ENCODE assay signal across 25 cellular contexts in the genomic region with DNA sequence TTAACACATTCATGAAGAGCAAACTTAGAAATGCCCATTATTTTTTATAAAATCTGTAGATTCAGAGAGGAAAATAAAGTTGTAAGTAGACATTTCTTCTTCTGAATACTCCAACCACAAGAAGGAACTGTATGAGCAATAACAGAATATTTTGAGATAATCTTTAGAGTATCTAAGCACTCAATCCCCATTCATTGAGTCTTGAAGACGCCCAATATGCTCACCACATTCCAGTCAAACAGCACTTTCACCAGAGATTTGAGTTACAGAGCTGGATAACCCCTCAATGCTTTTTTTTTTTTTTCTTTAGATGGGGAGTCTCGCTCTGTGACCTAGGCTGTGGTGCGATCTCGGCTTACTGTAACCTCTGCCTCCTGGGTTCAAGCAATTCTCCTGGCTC.
"Had no signal": no experiment of that assay in that cellular context is flagged by ENCODE, and none has a peak within 500 bp of the region (broad histone marks: within the 10 kb centered on the region; RNA-seq: fewer than 3 reads in every experiment).

No MANE protein-coding gene starts in this region.

- H3K4me2 ChIP-seq: KMS-11 had no signal

- FAIRE-seq: HTR-8/SVneo, K562, RCC 7860 had no signal

- ATAC-seq: K562 had no signal

- H3K27ac Mint-ChIP-seq: IgD-negative memory B cell had no signal

- H3K9ac ChIP-seq: KMS-11 had no signal

- H3K27me3 Mint-ChIP-seq: IgD-negative memory B cell had no signal

- H3K4me3 ChIP-seq: K562, SJSA1, SK-N-MC had no signal

- H3K27ac ChIP-seq: HL-60, KMS-11, SJSA1, SK-N-MC had no signal

- DNase-seq: Kasumi-1, MM.1S, NCI-H1092 treated with DMSO at 0.1 percent for 48 hours, NCI-H1436, NCI-H187, NCI-H2029, NCI-H2081 treated with DMSO at 0.1 percent for 48 hours, NCI-H2171, NCI-H226, NCI-H446, NCI-H510A, NCI-H524 treated with DMSO at 0.1 percent for 48 hours, NCI-H69, NCI-H774, Right ventricle myocardium superior, RPMI8226, SIG-M5 had no signal

- H3K4me1 ChIP-seq: SJSA1 had no signal

- H3K27me3 ChIP-seq: SJSA1 had no signal
